In the genomic region with DNA sequence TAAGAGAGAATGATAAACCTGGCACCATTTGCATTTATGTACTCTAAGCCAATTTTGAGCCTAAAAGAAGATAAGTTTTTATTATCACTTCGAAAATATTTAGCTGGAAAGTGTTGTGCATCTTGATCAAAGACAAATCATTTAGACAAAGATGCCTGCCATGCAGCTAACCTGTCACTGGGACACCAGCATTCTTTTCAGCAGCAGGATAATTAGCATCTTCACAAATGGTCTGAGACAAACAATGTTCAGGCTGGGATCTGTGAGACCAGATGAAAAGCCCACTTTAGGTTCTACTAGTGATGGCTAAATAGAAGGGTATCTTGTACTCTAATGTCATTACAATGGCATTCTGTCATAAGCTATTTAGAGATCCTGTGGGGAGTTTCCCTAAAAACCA, we compare ENCODE assay signal across 25 cellular contexts. TPM values are rescaled to one million over a fixed set of nuclear protein-coding genes. Genes with fewer than 3 reads are reported as not detected.
"Had no signal": no experiment of that assay in that cellular context is flagged by ENCODE, and none has a peak within 500 bp of the region (broad histone marks: within the 10 kb centered on the region; RNA-seq: fewer than 3 reads in every experiment).

No MANE protein-coding gene starts in this region.

- H3K27me3 ChIP-seq: foreskin keratinocyte, testis, vagina had no signal

- DNase-seq: colonic mucosa; dermis blood vessel endothelial cell; endodermal cell; erythroblast; foreskin keratinocyte; head of caudate nucleus; left colon; left ventricle myocardium superior; mesendoderm; naive thymus-derived CD4-positive, alpha-beta T cell; occipital lobe; pancreas; right lobe of liver; spleen; stimulated activated CD4-positive, alpha-beta T cell treated with anti-CD3 and anti-CD28 coated beads, Interleukin-15, amount 100 ng/mL, for 24 hours; stimulated activated CD4-positive, alpha-beta T cell treated with anti-CD3 and anti-CD28 coated beads, Interleukin-1b, Interleukin-23, amount 100 ng/mL, for 48 hours; stimulated activated CD4-positive, alpha-beta T cell treated with anti-CD3 and anti-CD28 coated beads, Interleukin-4, amount 100 ng/mL, for 24 hours; testis; upper lobe of right lung had no signal

- H3K27me3 Mint-ChIP-seq: stimulated activated memory B cell treated with anti-CD40 and anti-IgM and Interleukin-4, amounts not matched to agents 10 μg/mL and 1 μg/mL and 100 μg/mL, for 72 hours had no signal

- H3K27ac Mint-ChIP-seq: endodermal cell; stimulated activated memory B cell treated with anti-CD40 and anti-IgM and Interleukin-4, amounts not matched to agents 10 μg/mL and 1 μg/mL and 100 μg/mL, for 72 hours; stimulated activated naive CD8-positive, alpha-beta T cell treated with anti-CD3 and anti-CD28 coated beads, Interleukin-15, Interleukin-2, amounts not matched to agents 100 ng/mL and 50 ng/mL, for 24 hours had no signal

- H3K9me3 Mint-ChIP-seq: endodermal cell; naive thymus-derived CD4-positive, alpha-beta T cell; stimulated activated memory B cell treated with anti-CD40 and anti-IgM and Interleukin-4, amounts not matched to agents 10 μg/mL and 1 μg/mL and 100 μg/mL, for 72 hours; stimulated activated naive CD8-positive, alpha-beta T cell treated with anti-CD3 and anti-CD28 coated beads, Interleukin-15, Interleukin-2, amounts not matched to agents 100 ng/mL and 50 ng/mL, for 24 hours had no signal

- H3K4me3 Mint-ChIP-seq: endodermal cell had no signal

- H3K4me3 ChIP-seq: colonic mucosa, hepatocyte, pancreas, prostate gland, right lobe of liver, spleen, testis, tibial nerve, upper lobe of right lung had no signal

- H2AFZ ChIP-seq: hepatocyte had no signal

- H3K27ac ChIP-seq: colonic mucosa, foreskin keratinocyte, hepatocyte, pancreas, prostate gland, right lobe of liver, spleen, testis, tibial nerve, upper lobe of right lung, vagina had no signal

- H3K4me1 ChIP-seq: colonic mucosa, foreskin keratinocyte, prostate gland, testis, upper lobe of right lung had no signal

- H3K79me2 ChIP-seq: hepatocyte had no signal

- H3K4me2 ChIP-seq: hepatocyte had no signal

- H3K36me3 ChIP-seq: colonic mucosa, pancreas, prostate gland, right lobe of liver, spleen, tibial nerve, upper lobe of right lung, vagina had no signal

- H3K9me3 ChIP-seq: colonic mucosa, pancreas, prostate gland, right lobe of liver, spleen, testis, tibial nerve, upper lobe of right lung, vagina had no signal

- H3K36me3 Mint-ChIP-seq: stimulated activated memory B cell treated with anti-CD40 and anti-IgM and Interleukin-4, amounts not matched to agents 10 μg/mL and 1 μg/mL and 100 μg/mL, for 72 hours had no signal

- ATAC-seq: foreskin keratinocyte; left colon; left ventricle myocardium superior; naive thymus-derived CD4-positive, alpha-beta T cell; pancreas; right lobe of liver; stimulated activated memory B cell treated with anti-CD40 and anti-IgM and Interleukin-4, amounts not matched to agents 10 μg/mL and 1 μg/mL and 100 μg/mL, for 72 hours; upper lobe of right lung had no signal

RNA-seq across cellular contexts. Expression of a gene that starts 7.1 kb away (rescaled TPM):
- total RNA-seq: endodermal cell had no signal
